In genomic region chr13:35994131-35994966, GRCh38 we compare ENCODE assay signal across 8 cellular contexts.
A peak's percentile ranks its signal among the peaks of the same experiment; 100 is the strongest.
DNase-seq lines count a peak whose midpoint lies in the region; ATAC-seq and TF ChIP-seq lines count a peak whose summit lies in the region.
"Had no signal": no experiment of that assay in that cellular context is flagged by ENCODE, and none has a peak within 500 bp of the region (broad histone marks: within the 10 kb centered on the region; RNA-seq: fewer than 3 reads in every experiment).

No MANE protein-coding gene starts in this region.

- no peaks in the 10 kb centered on the region for H3K9me3 ChIP-seq in thoracic aorta
- H3K9me3 ChIP-seq in thyroid gland = no peaks in the 10 kb centered on the region
- no peaks in the 10 kb centered on the region for H3K9me3 ChIP-seq in colonic mucosa

- H3K36me3 ChIP-seq in thoracic aorta (no peaks in the 10 kb centered on the region), thyroid gland (no peaks in the 10 kb centered on the region), colonic mucosa (no peaks in the 10 kb centered on the region)

- H3K9ac ChIP-seq in colonic mucosa (ENCODE audit: low read depth in 2 of 2, low read length in 2 of 2) = no peak overlapping the region

- intact Hi-C loops in thyroid gland (cut with DNase I) (no loop called here), colonic mucosa (cut with DNase I) (no loop called here)

- WGBS in thyroid gland, 2 donors = 63 to 80% methylated on average over 6 of the region's 6 CpGs

- peak; percentile 92 for ATAC-seq in SK-N-SH treated with all-trans-retinoic acid at 6 μM for 48 hours
- no peak for ATAC-seq in foreskin keratinocyte
- ATAC-seq in thoracic aorta (ENCODE audit: insufficient number of reproducible peaks, low FRiP score, low read depth) = peak; percentile 97

- H3K4me3 ChIP-seq in thoracic aorta (peak overlapping the region; percentile 33), thyroid gland (replicated peaks in 1 of 3) (no peak overlapping the region), colonic mucosa (no peak overlapping the region)

- H3K27me3 ChIP-seq in foreskin keratinocyte (no peaks in the 10 kb centered on the region), thoracic aorta (replicated peaks; ENCODE audit: insufficient read depth) (no peaks in the 10 kb centered on the region), thyroid gland (no peaks in the 10 kb centered on the region), colonic mucosa (no peaks in the 10 kb centered on the region)

- TF ChIP-seq POLR2A in thyroid gland (IDR thresholded peaks at IDR 0.05) = no peak

- peak; percentile 16 for DNase-seq in HT1080 (ENCODE audit: low read depth)
- DNase-seq in foreskin keratinocyte = peak; percentile 29 to 74
- DNase-seq in thoracic aorta (ENCODE audit: low spot score) = peak; percentile 34
- DNase-seq in thyroid gland = no peak
- no peak for DNase-seq in colonic mucosa
- DNase-seq in GF-D8 (lab: John Stamatoyannopoulos, UW) = no peak
- DNase-seq: NCI-H1048 had no signal

- TF ChIP-seq CTCF in foreskin keratinocyte (conservative IDR thresholded peaks at IDR 0.05) = no peak
- no peak for TF ChIP-seq CTCF in thoracic aorta (IDR thresholded peaks at IDR 0.05)
- no peak for TF ChIP-seq CTCF in thyroid gland (IDR thresholded peaks at IDR 0.05)
- TF ChIP-seq CTCF in colonic mucosa (IDR thresholded peaks at IDR 0.05) = no peak

- H3K4me1 ChIP-seq in foreskin keratinocyte (no peaks in the 10 kb centered on the region), thoracic aorta (ENCODE audit: control insufficient read depth in 1 of 2, low read depth in 2 of 2) (peaks cover 3 to 49% of the 10 kb centered on the region in 2 donors), thyroid gland (no peaks in the 10 kb centered on the region), colonic mucosa (no peaks in the 10 kb centered on the region)

- no peak overlapping the region for H3K27ac ChIP-seq in foreskin keratinocyte
- peak overlapping the region; percentile 74 to 81 for H3K27ac ChIP-seq in thoracic aorta
- no peak overlapping the region for H3K27ac ChIP-seq in thyroid gland
- H3K27ac ChIP-seq in colonic mucosa = no peak overlapping the region

TF ChIP-seq in SK-N-SH treated with all-trans-retinoic acid at 6 μM for 48 hours, 23 proteins besides CTCF, POLR2A, EP300 and RAD21 (continues in another document):
- TF ChIP-seq CSDC2 (CRISPR knock-in tag; IDR thresholded peaks at IDR 0.05) = peak; percentile 87; the same call in 1 of the 2 replicates
- TF ChIP-seq TOX (CRISPR knock-in tag; IDR thresholded peaks at IDR 0.05; ENCODE audit: borderline replicate concordance) = peak; percentile 100
- peak; percentile 97 for TF ChIP-seq TSHZ2 (CRISPR knock-in tag; IDR thresholded peaks at IDR 0.05)
- TF ChIP-seq TCF4 (CRISPR knock-in tag; IDR thresholded peaks at IDR 0.05; ENCODE audit: borderline replicate concordance) = peak; percentile 69
- TF ChIP-seq ESRRG (CRISPR knock-in tag; IDR thresholded peaks at IDR 0.05) = peak; percentile 97
- peak; percentile 66; the same call in 1 of the 2 replicates for TF ChIP-seq ZNF8 (CRISPR knock-in tag; IDR thresholded peaks at IDR 0.05)
- TF ChIP-seq ZFP3 (CRISPR knock-in tag; IDR thresholded peaks at IDR 0.05) = peak; percentile 86; the same call in 1 of the 2 replicates
- TF ChIP-seq BACH2 (CRISPR knock-in tag; IDR thresholded peaks at IDR 0.05; ENCODE audit: borderline replicate concordance) = no peak
- peak; percentile 96; the same call in 1 of the 2 replicates for TF ChIP-seq CSRNP3 (CRISPR knock-in tag; IDR thresholded peaks at IDR 0.05)
- peak; percentile 100 for TF ChIP-seq ZC3H10 (CRISPR knock-in tag; IDR thresholded peaks at IDR 0.05)
- no peak for TF ChIP-seq PPARA (CRISPR knock-in tag; IDR thresholded peaks at IDR 0.05; ENCODE audit: borderline replicate concordance)
- TF ChIP-seq PATZ1 (CRISPR knock-in tag; IDR thresholded peaks at IDR 0.05; ENCODE audit: borderline replicate concordance) = peak; percentile 92
- TF ChIP-seq SNAI2 (CRISPR knock-in tag; IDR thresholded peaks at IDR 0.05) = peak; percentile 96
- TF ChIP-seq ARNTL (CRISPR knock-in tag; IDR thresholded peaks at IDR 0.05; ENCODE audit: borderline replicate concordance, low read depth) = no peak
- TF ChIP-seq ISL1 (CRISPR knock-in tag; IDR thresholded peaks at IDR 0.05) = peak; percentile 99
- no peak for TF ChIP-seq ZNF70 (CRISPR knock-in tag; IDR thresholded peaks at IDR 0.05)
- TF ChIP-seq ZFP30 (CRISPR knock-in tag; IDR thresholded peaks at IDR 0.05) = no peak
- TF ChIP-seq RARB (CRISPR knock-in tag; IDR thresholded peaks at IDR 0.05) = peak; percentile 96
- peak; percentile 99 for TF ChIP-seq CREB5 (CRISPR knock-in tag; IDR thresholded peaks at IDR 0.05; ENCODE audit: low read depth)
- TF ChIP-seq GLIS3 (CRISPR knock-in tag; IDR thresholded peaks at IDR 0.05) = peak; percentile 93; the same call in 1 of the 2 replicates

Comparison
In these comparisons a context has a peak if more than half of its experiments do, and no peak if none do; other contexts are left out.
1. DNase-seq: peak in HT1080 (single experiment), foreskin keratinocyte (2 of 2) and thoracic aorta (single experiment); none in thyroid gland (0 of 2), colonic mucosa (single experiment) and GF-D8 (single experiment).
2. H3K27ac ChIP-seq: peak in thoracic aorta (2 of 2); none in foreskin keratinocyte (single experiment), thyroid gland (0 of 3) and colonic mucosa (single experiment).